Comparison of ENCODE assay signal across 9 cellular contexts in the genomic region with DNA sequence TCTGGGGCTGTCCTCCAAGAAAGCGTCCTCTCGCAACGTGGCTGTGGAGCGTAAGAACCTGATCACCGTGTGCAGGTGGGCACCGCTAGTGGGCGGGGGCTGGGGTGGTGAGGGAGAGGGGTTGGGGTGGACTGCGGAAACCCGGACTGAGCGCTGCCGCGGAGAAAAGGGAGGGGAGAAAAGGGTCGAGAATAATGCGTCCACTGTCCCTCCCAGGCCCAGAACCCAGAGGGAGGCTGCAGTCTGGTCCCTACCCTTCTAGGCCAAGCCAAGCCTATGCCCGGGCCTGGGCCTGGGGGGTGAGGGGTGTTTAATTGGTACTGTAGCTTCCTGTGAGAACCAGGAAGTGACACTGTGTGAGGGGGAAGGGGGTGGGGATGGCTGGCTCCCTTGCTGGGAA. TPM values are rescaled to one million over a fixed set of nuclear protein-coding genes. Genes with fewer than 3 reads are reported as not detected.
DNase-seq lines count a peak whose midpoint lies in the region; ATAC-seq and TF ChIP-seq lines count a peak whose summit lies in the region.
"Had no signal": no experiment of that assay in that cellular context is flagged by ENCODE, and none has a peak within 500 bp of the region (broad histone marks: within the 10 kb centered on the region; RNA-seq: fewer than 3 reads in every experiment).

No MANE protein-coding gene starts in this region.

- no TSS peak for BruUV-seq in PC-3 (replicated peaks; lab: Mats Ljungman, UMichigan)

- peaks cover 9% of the 10 kb centered on the region for H3K4me1 ChIP-seq in PC-3 (ENCODE audit: insufficient read depth, low read length)
- peaks cover 11% of the 10 kb centered on the region for H3K4me1 ChIP-seq in smooth muscle cell (ENCODE audit: low read depth)

- H2AFZ ChIP-seq in PC-3 (ENCODE audit: low read length), result no peak overlapping the region
- no peak overlapping the region for H2AFZ ChIP-seq in smooth muscle cell (ENCODE audit: low read depth)

- H3K9me3 ChIP-seq in PC-3 (ENCODE audit: low read length) (no peaks in the 10 kb centered on the region), smooth muscle cell (replicated peaks; ENCODE audit: low read depth) (no peaks in the 10 kb centered on the region)

- H3K4me3 ChIP-seq in PC-3 (ENCODE audit: low read length) (no peak overlapping the region), smooth muscle cell (peak overlapping the region; percentile 47)

- H3K79me2 ChIP-seq in PC-3 (ENCODE audit: low read length) (no peaks in the 10 kb centered on the region), smooth muscle cell (ENCODE audit: low read depth) (no peaks in the 10 kb centered on the region)

- WGBS in smooth muscle cell (ENCODE audit: low lambda C conversion rate), result 9% methylated on average over 9 of the region's 15 CpGs

- no peaks in the 10 kb centered on the region for H3K9me2 ChIP-seq in PC-3 (replicated peaks; ENCODE audit: low read length)

- H3F3A ChIP-seq in PC-3 (ENCODE audit: low read length, unreplicated experiment) (no peaks in the 10 kb centered on the region), smooth muscle cell (ENCODE audit: low read depth) (no peaks in the 10 kb centered on the region)

- CTCF ChIA-PET in PC-3 (lab: Charles Lee), result no interaction called here

- H4K20me1 ChIP-seq in PC-3 (ENCODE audit: low read length) (no peaks in the 10 kb centered on the region), smooth muscle cell (ENCODE audit: low read depth) (no peaks in the 10 kb centered on the region)

- H3K27ac ChIP-seq in PC-3 (ENCODE audit: low read length), result no peak overlapping the region
- no peak overlapping the region for H3K27ac ChIP-seq in smooth muscle cell (ENCODE audit: low read depth)
- H3K27ac ChIP-seq: C4-2B had no signal

- TF ChIP-seq CTCF in PC-3 (conservative IDR thresholded peaks at IDR 0.05; ENCODE audit: low read depth, low read length) (no peak), smooth muscle cell (IDR thresholded peaks at IDR 0.05; ENCODE audit: borderline replicate concordance, insufficient read depth, poor library complexity, severe bottlenecking) (no peak)

- H3K4me2 ChIP-seq in PC-3 (ENCODE audit: low read length) (peak overlapping the region; percentile 74; the same call in 1 of the 2 replicates), smooth muscle cell (peak overlapping the region; percentile 93)

- DNase-seq in NCI-H2196 (lab: John Stamatoyannopoulos, UW; ENCODE audit: unreplicated experiment), result peak; percentile 26
- no peak for DNase-seq in NCI-H2196 treated with DMSO at 0.1 percent for 48 hours (lab: John Stamatoyannopoulos, UW; ENCODE audit: unreplicated experiment)
- DNase-seq in PC-3, result no peak
- no peak for DNase-seq in left ventricle myocardium superior
- no peak for DNase-seq in smooth muscle cell (lab: John Stamatoyannopoulos, UW; ENCODE audit: unreplicated experiment)
- DNase-seq in EL, result no peak

- no peaks in the 10 kb centered on the region for H3K27me3 ChIP-seq in PC-3 (ENCODE audit: low read length)
- peaks cover 9% of the 10 kb centered on the region for H3K27me3 ChIP-seq in smooth muscle cell (ENCODE audit: low read depth)

- H3K9ac ChIP-seq in PC-3 (ENCODE audit: low read length) (no peak overlapping the region), smooth muscle cell (ENCODE audit: low read depth) (no peak overlapping the region)

- POLR2A ChIA-PET in PC-3 (lab: Charles Lee; ENCODE audit: unreplicated experiment), result no interaction called here

- intact Hi-C loops in PC-3 (cut with micrococcal nuclease) (loop anchor here (2.0 kb wide), 1 partner anchor 36 kb away; a partner anchor contains a TSS), left ventricle myocardium superior (cut with micrococcal nuclease) (no loop called here)

- ATAC-seq in PC-3 (peak; percentile 19; the same call in 1 of the 2 replicates), left ventricle myocardium superior (peak; percentile 8), GM18907 (IDR thresholded peaks at IDR 0.05; ENCODE audit: unreplicated experiment) (no peak), HG03175 (IDR thresholded peaks at IDR 0.05; ENCODE audit: unreplicated experiment) (no peak)

- H3K36me3 ChIP-seq in PC-3 (ENCODE audit: low read depth, low read length) (no peaks in the 10 kb centered on the region), smooth muscle cell (ENCODE audit: low read depth) (no peaks in the 10 kb centered on the region)

RNA-seq across cellular contexts. Expression of a gene that starts 0.5 kb away (rescaled TPM):
- total RNA-seq in PC-3 (2014; rRNA removed), result 0.29 and 1.4 TPM in 2 replicates
- total RNA-seq in left ventricle myocardium superior, result 0.45 TPM
- total RNA-seq in smooth muscle cell, result 0.36 and 0.63 TPM in 2 replicates
- polyA plus RNA-seq in smooth muscle cell, result 0.21 and 0.84 TPM in 2 replicates

RNA-seq across cellular contexts. Expression of a gene that starts 15.8 kb away (rescaled TPM):
- total RNA-seq in PC-3 (2014; rRNA removed) (726 and 797 TPM in 2 replicates), left ventricle myocardium superior (52.3 TPM), smooth muscle cell (62.6 and 106 TPM in 2 replicates)
- polyA plus RNA-seq in smooth muscle cell, result 147 and 169 TPM in 2 replicates

RNA-seq across cellular contexts. Expression of a gene that starts 36.2 kb away (rescaled TPM):
- total RNA-seq in PC-3 (2014; rRNA removed), result 400 and 465 TPM in 2 replicates
- total RNA-seq in left ventricle myocardium superior, result 156 TPM
- total RNA-seq in smooth muscle cell, result 85.9 and 125 TPM in 2 replicates
- polyA plus RNA-seq in smooth muscle cell, result 322 and 338 TPM in 2 replicates

RNA-seq across cellular contexts. Expression of a gene that starts 40.9 kb away (rescaled TPM):
- total RNA-seq in PC-3 (2014; rRNA removed) (not detected in 2 replicates), left ventricle myocardium superior (not detected), smooth muscle cell (not detected in 2 replicates)
- not detected in 2 replicates for polyA plus RNA-seq in smooth muscle cell

RNA-seq across cellular contexts. Expression of a gene that starts 54.8 kb away (rescaled TPM):
- total RNA-seq in PC-3 (2014; rRNA removed) (16.3 and 22.6 TPM in 2 replicates), left ventricle myocardium superior (0.72 TPM), smooth muscle cell (31.5 TPM in 2 replicates)
- 28.4 and 28.8 TPM in 2 replicates for polyA plus RNA-seq in smooth muscle cell

Comparison
In these comparisons a context has a peak if more than half of its experiments do, and no peak if none do; other contexts are left out.
1. ATAC-seq: peak in PC-3 (single experiment) and left ventricle myocardium superior (single experiment); none in GM18907 (single experiment) and HG03175 (single experiment).